Comparison of ENCODE assay signal across 35 cellular contexts in genomic region chr7:93819699-93820098, GRCh38.
A peak's percentile ranks its signal among the peaks of the same experiment; 100 is the strongest.
DNase-seq lines count a peak whose midpoint lies in the region; ATAC-seq, FAIRE-seq and TF ChIP-seq lines count a peak whose summit lies in the region.
"Had no signal": no experiment of that assay in that cellular context is flagged by ENCODE, and none has a peak within 500 bp of the region (broad histone marks: within the 10 kb centered on the region; RNA-seq: fewer than 3 reads in every experiment).

No MANE protein-coding gene starts in this region.

- CTCF ChIA-PET in HepG2 (lab: Yijun Ruan, JAX; ENCODE audit: low intra/inter-chr PET ratio, low total read pairs): no interaction called here
- CTCF ChIA-PET in HEK293 (lab: Yijun Ruan, JAX): no interaction called here

- H3K27me3 ChIP-seq in HepG2 (ENCODE audit: control insufficient read depth in 1 of 2, insufficient read depth in 2 of 2, low read length in 2 of 2): no peaks in the 10 kb centered on the region
- no peaks in the 10 kb centered on the region for H3K27me3 ChIP-seq in right lobe of liver
- H3K27me3 ChIP-seq: BE2C; BLaER1; BLaER1 treated with 17β-estradiol and CSF1 and Interleukin-3, amounts not matched to agents 10 nM and 100 nM had no signal

- POLR2A ChIA-PET in HepG2 (lab: Yijun Ruan, JAX) (no interaction called here), HEK293 (lab: Yijun Ruan, JAX) (no interaction called here)

- no peaks in the 10 kb centered on the region for H4K20me1 ChIP-seq in HepG2 (ENCODE audit: insufficient read depth, low read length)
- H4K20me1 ChIP-seq: BLaER1; BLaER1 treated with 17β-estradiol and CSF1 and Interleukin-3, amounts not matched to agents 10 nM and 100 nM had no signal

- H3K36me3 ChIP-seq in HepG2 (replicated peaks in 1 of 2; ENCODE audit: control insufficient read depth in 1 of 2, insufficient read depth in 2 of 2, low read length in 2 of 2): no peaks in the 10 kb centered on the region
- no peaks in the 10 kb centered on the region for H3K36me3 ChIP-seq in right lobe of liver
- no peaks in the 10 kb centered on the region for H3K36me3 ChIP-seq in HEK293 (ENCODE audit: control insufficient read depth in 2 of 2, insufficient read depth in 1 of 2, low read length in 2 of 2)
- H3K36me3 ChIP-seq: BE2C; BLaER1; BLaER1 treated with 17β-estradiol and CSF1 and Interleukin-3, amounts not matched to agents 10 nM and 100 nM had no signal

- H3K4me1 ChIP-seq in HepG2 (ENCODE audit: insufficient read depth, low read length) (no peaks in the 10 kb centered on the region), right lobe of liver (no peaks in the 10 kb centered on the region), HEK293 (ENCODE audit: control insufficient read depth, insufficient read depth, low read length) (no peaks in the 10 kb centered on the region)
- H3K4me1 ChIP-seq: A549, BE2C, BLaER1, Caco-2 had no signal

- DNase-seq in HepG2 (ENCODE audit: low spot score) (no peak), right lobe of liver (no peak), kidney glomerular epithelial cell (lab: John Stamatoyannopoulos, UW) (peak; percentile 0), urothelium cell line (ENCODE audit: low spot score) (no peak), NCI-H1694 (lab: John Stamatoyannopoulos, UW) (no peak), GM19239 (ENCODE audit: insufficient read length, low spot score) (no peak), NCI-H2171 treated with DMSO at 0.1 percent for 48 hours (lab: John Stamatoyannopoulos, UW) (no peak)
- DNase-seq: 8988T; ACHN; AML-193; BE2C; C1 segment of cervical spinal cord; Caco-2; Calu3; CD4-positive, alpha-beta memory T cell; CD4-positive, alpha-beta T cell; CD4-positive, CD25-positive, alpha-beta regulatory T cell; CD8-positive, alpha-beta memory T cell; CD8-positive, alpha-beta T cell; COR-L47; DMS 273 treated with DMSO at 0.1 percent for 48 hours; DMS153; DMS53; DMS79; DMS79 treated with DMSO at 0.1 percent for 48 hours; DND-41; EL had no signal

- H3K79me2 ChIP-seq in HepG2 (ENCODE audit: insufficient read depth, low read length): no peaks in the 10 kb centered on the region

- TF ChIP-seq CTCF in HepG2 (CRISPR knock-in tag; IDR thresholded peaks at IDR 0.05) (no peak), right lobe of liver (IDR thresholded peaks at IDR 0.05) (no peak), HEK293 (tag by site-specific recombination; IDR thresholded peaks at IDR 0.05) (no peak)

- FAIRE-seq in HepG2 (lab: Jason Lieb, UNC) (no peak), urothelium cell line (lab: Jason Lieb, UNC) (peak; percentile 37), GM19239 (lab: Jason Lieb, UNC) (no peak)
- FAIRE-seq: A204.1, A549, D721Med had no signal

- no peak overlapping the region for H3K27ac ChIP-seq in HepG2 (ENCODE audit: extremely low read length, insufficient read depth, low read length)
- H3K27ac ChIP-seq in right lobe of liver: no peak overlapping the region
- no peak overlapping the region for H3K27ac ChIP-seq in HEK293 (ENCODE audit: extremely low read depth, low read depth, low read length)
- H3K27ac ChIP-seq: 22Rv1; A549; BLaER1; BLaER1 treated with 17β-estradiol and CSF1 and Interleukin-3, amounts not matched to agents 10 nM and 100 nM; C4-2B had no signal

- TF ChIP-seq EP300 in HepG2 (IDR thresholded peaks at IDR 0.05; ENCODE audit: low read depth in 2 of 2, low read length in 2 of 2): no peak
- TF ChIP-seq EP300 in HepG2 (CRISPR knock-in tag; IDR thresholded peaks at IDR 0.05; ENCODE audit: borderline replicate concordance): no peak

- ATAC-seq in HepG2 (no peak), right lobe of liver (no peak)
- ATAC-seq: A549; CD8-positive, alpha-beta T cell had no signal

- no TSS peak for BruUV-seq in HepG2 (replicated peaks; lab: Mats Ljungman, UMichigan)

- intact Hi-C loops in HepG2 (cut with micrococcal nuclease; ENCODE audit: unreplicated experiment) (no loop called here), right lobe of liver (cut with DNase I) (no loop called here)

- no peak overlapping the region for H3K9ac ChIP-seq in HepG2 (ENCODE audit: insufficient read depth, low read depth, low read length)
- H3K9ac ChIP-seq: BLaER1; BLaER1 treated with 17β-estradiol and CSF1 and Interleukin-3, amounts not matched to agents 10 nM and 100 nM had no signal

- WGBS in HepG2 (ENCODE audit: low lambda C conversion rate): 65% methylated on average over 7 of the region's 7 CpGs
- 75% methylated on average over 7 of the region's 7 CpGs for WGBS in right lobe of liver (ENCODE audit: insufficient coverage, low coverage, low lambda C conversion rate, missing lambda C conversion rate)

- no peak for TF ChIP-seq RAD21 in HepG2 (CRISPR knock-in tag; IDR thresholded peaks at IDR 0.05)

- in situ Hi-C loops in HepG2 (cut with HindIII; ENCODE audit: extremely low pct_ligation_motif_present, low pct_unique_long_range_greater_than_20kb): no loop called here

- no peaks in the 10 kb centered on the region for H3K9me3 ChIP-seq in HepG2 (ENCODE audit: low read length)
- H3K9me3 ChIP-seq in right lobe of liver: no peaks in the 10 kb centered on the region
- H3K9me3 ChIP-seq in HEK293 (ENCODE audit: control insufficient read depth, insufficient read depth, low read depth, low read length): no peaks in the 10 kb centered on the region
- H3K9me3 ChIP-seq: A549; BE2C; BLaER1; BLaER1 treated with 17β-estradiol and CSF1 and Interleukin-3, amounts not matched to agents 10 nM and 100 nM; Caco-2 had no signal

- H3K4me2 ChIP-seq in HepG2 (ENCODE audit: low read depth, low read length): no peak overlapping the region
- H3K4me2 ChIP-seq: A549; BLaER1; BLaER1 treated with 17β-estradiol and CSF1 and Interleukin-3, amounts not matched to agents 10 nM and 100 nM had no signal

- TF ChIP-seq POLR2A in HepG2 (IDR thresholded peaks at IDR 0.05; ENCODE audit: insufficient read depth in 1 of 2, low read depth in 2 of 2, low read length in 2 of 2): no peak
- no peak for TF ChIP-seq POLR2A in right lobe of liver (IDR thresholded peaks at IDR 0.05)

- no peak overlapping the region for H2AFZ ChIP-seq in HepG2 (ENCODE audit: low read length)

- H3K4me3 ChIP-seq in HepG2 (replicated peaks in 1 of 3; ENCODE audit: insufficient read depth in 1 of 3, low read depth in 2 of 3, low read length in 3 of 3) (no peak overlapping the region), right lobe of liver (no peak overlapping the region), HEK293 (ENCODE audit: low read depth, low read length) (no peak overlapping the region)
- H3K4me3 ChIP-seq: A549; BLaER1; BLaER1 treated with 17β-estradiol and CSF1 and Interleukin-3, amounts not matched to agents 10 nM and 100 nM had no signal

TF ChIP-seq in HepG2, 621 proteins besides CTCF, POLR2A, EP300 and RAD21:
- TF ChIP-seq CREB1 (IDR thresholded peaks at IDR 0.05): peak; percentile 54
- no peak for TF ChIP-seq CREB1 (CRISPR knock-in tag; IDR thresholded peaks at IDR 0.05)
- TF ChIP-seq ZBTB2 (CRISPR knock-in tag; IDR thresholded peaks at IDR 0.05; ENCODE audit: low read depth): no peak
- peak; percentile 59 for TF ChIP-seq ATF7 (IDR thresholded peaks at IDR 0.05)
- no peak for TF ChIP-seq ATF7 (CRISPR knock-in tag; IDR thresholded peaks at IDR 0.05)

TF ChIP-seq in HEK293, 187 proteins besides CTCF, POLR2A, EP300 and RAD21:
- no peak for TF ChIP-seq ZNF549 (tag by site-specific recombination; IDR thresholded peaks at IDR 0.05)
- TF ChIP-seq ATF2 (tag by site-specific recombination; IDR thresholded peaks at IDR 0.05; ENCODE audit: low read depth): peak; percentile 16; the same call in 1 of the 2 replicates

Comparison
In these comparisons a context has a peak if more than half of its experiments do, and no peak if none do; other contexts are left out.
1. Of the 63 proteins assayed by ChIP-seq in both HepG2 and HEK293: peak only in HepG2: none; only in HEK293: ATF2; in both: none; in neither: 62.